ENCODE assay signal across 11 cellular contexts in the genomic region with DNA sequence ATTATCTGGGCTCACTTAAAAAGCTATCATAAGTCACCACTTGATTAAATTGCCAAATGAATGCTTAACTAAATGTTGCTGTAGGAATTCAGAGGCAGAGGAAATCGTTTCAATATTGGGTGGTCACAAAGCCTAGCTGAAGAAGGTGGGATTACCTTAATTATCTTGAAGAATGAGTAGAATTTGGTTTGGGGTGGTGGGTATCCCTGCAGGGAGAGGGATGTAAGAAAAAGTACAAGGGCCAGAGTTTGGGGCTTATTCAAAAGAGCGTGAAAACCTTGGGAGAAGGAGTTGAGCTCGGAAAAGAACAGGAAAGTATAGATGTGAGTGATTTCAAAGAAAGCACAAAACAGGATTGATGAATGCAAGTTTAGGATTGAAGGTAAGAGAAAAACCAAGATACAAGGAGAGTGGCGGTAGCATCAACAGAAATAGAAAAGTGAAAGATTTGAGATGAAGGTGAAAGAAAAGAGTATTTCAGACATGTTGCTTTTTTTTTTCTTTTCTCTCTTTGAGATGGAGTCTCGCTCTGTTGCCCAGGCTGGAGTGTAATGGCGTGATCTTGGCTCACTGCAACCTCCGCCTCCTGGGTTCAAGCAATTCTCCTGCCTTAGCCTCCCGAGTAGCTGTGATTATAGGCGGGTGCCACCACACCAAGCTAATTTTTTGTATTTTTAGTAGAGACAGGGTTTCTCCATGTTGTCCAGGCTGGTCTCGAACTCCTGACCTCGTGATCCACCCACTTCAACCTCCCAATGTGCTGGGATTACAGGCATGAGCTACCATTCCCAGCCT. TPM values are rescaled to one million over a fixed set of nuclear protein-coding genes. Genes with fewer than 3 reads are reported as not detected.
DNase-seq lines count a peak whose midpoint lies in the region; ATAC-seq, FAIRE-seq and TF ChIP-seq lines count a peak whose summit lies in the region.
"Had no signal": no experiment of that assay in that cellular context is flagged by ENCODE, and none has a peak within 500 bp of the region (broad histone marks: within the 10 kb centered on the region; RNA-seq: fewer than 3 reads in every experiment).

No MANE protein-coding gene starts in this region.

- H3K9me3 Mint-ChIP-seq in activated CD4-positive, alpha-beta memory T cell treated with anti-CD3 and anti-CD28 coated beads for 36 hours = no peaks in the 10 kb centered on the region

- H3K4me3 Mint-ChIP-seq in activated CD4-positive, alpha-beta memory T cell treated with anti-CD3 and anti-CD28 coated beads for 36 hours = peak overlapping the region; percentile 78

- peak overlapping the region; percentile 97; the same call in 1 of the 2 replicates for H2AFZ ChIP-seq in GM23248

- no peaks in the 10 kb centered on the region for H3K27me3 ChIP-seq in GM23248 (replicated peaks; ENCODE audit: insufficient read depth)
- no peaks in the 10 kb centered on the region for H3K27me3 ChIP-seq in iPS-18a (ENCODE audit: control insufficient read depth, insufficient read depth, low read length)
- no peaks in the 10 kb centered on the region for H3K27me3 ChIP-seq in heart left ventricle
- H3K27me3 ChIP-seq: spleen had no signal

- 89% methylated on average over 11 of the region's 11 CpGs for WGBS in A549 (ENCODE audit: missing lambda C conversion rate)
- 81 to 89% methylated on average over 11 of the region's 11 CpGs for WGBS in GM23248 (ENCODE audit: low coverage in 1 of 2, low lambda C conversion rate in 2 of 2, missing lambda C conversion rate in 2 of 2), 2 experiments
- 89 to 93% (median 90%) methylated on average over 11 of the region's 11 CpGs for WGBS in heart left ventricle, 4 donors

- TF ChIP-seq POLR2A in A549 (IDR thresholded peaks at IDR 0.05; ENCODE audit: low read length) (no peak), heart left ventricle (IDR thresholded peaks at IDR 0.05) (no peak)

- CTCF ChIA-PET in A549 (lab: Yijun Ruan, JAX) = interaction anchor here (0.8 to 1.8 kb wide), 3 partner anchors 14 to 563 kb away, joined by 3 to 4 read pairs (median 4); no protein-coding TSS in a partner anchor
- CTCF ChIA-PET in activated CD4-positive, alpha-beta memory T cell treated with anti-CD3 and anti-CD28 coated beads for 36 hours (lab: Charles Lee) = interaction anchor here (1.2 to 3.3 kb wide), 2 partner anchors 11 to 13 kb away, joined by 3 to 22 read pairs; no protein-coding TSS in a partner anchor

- peaks cover 23% of the 10 kb centered on the region for H3K4me1 Mint-ChIP-seq in activated CD4-positive, alpha-beta memory T cell treated with anti-CD3 and anti-CD28 coated beads for 36 hours (ENCODE audit: low read depth)

- in situ Hi-C loops in GM23248 (cut with MboI) = no loop called here

- no peaks in the 10 kb centered on the region for H4K20me1 ChIP-seq in GM23248 (ENCODE audit: insufficient read depth)

- intact Hi-C loops in activated CD4-positive, alpha-beta memory T cell treated with anti-CD3 and anti-CD28 coated beads for 36 hours (cut with micrococcal nuclease) = loop anchor here (2.0 to 5.0 kb wide), 3 partner anchors 541 to 845 kb away; a partner anchor contains a TSS
- intact Hi-C loops in heart left ventricle (cut with DNase I) = loop anchor here in 1 of 10 donors (10.0 kb wide), 2 partner anchors 497 to 953 kb away; a partner anchor contains a TSS

- H3K4me1 ChIP-seq in A549 (peaks cover 4% of the 10 kb centered on the region; the same call in 1 of the 3 replicates), GM23248 (ENCODE audit: insufficient read depth) (peaks cover 5% of the 10 kb centered on the region; the same call in 1 of the 2 replicates), iPS-18a (ENCODE audit: control insufficient read depth, low read depth, low read length) (peaks cover 6% of the 10 kb centered on the region), heart left ventricle (peaks cover 0 to 14% (median 8%) of the 10 kb centered on the region in 12 donors)

- H3K9me3 ChIP-seq in A549 (no peaks in the 10 kb centered on the region), GM23248 (ENCODE audit: low read depth) (no peaks in the 10 kb centered on the region), iPS-18a (ENCODE audit: control insufficient read depth, low read depth, low read length) (no peaks in the 10 kb centered on the region), heart left ventricle (no peaks in the 10 kb centered on the region)
- H3K9me3 ChIP-seq: spleen had no signal

- FAIRE-seq in A549 (lab: Jason Lieb, UNC) = no peak

- TF ChIP-seq RAD21 in A549 (conservative IDR thresholded peaks at IDR 0.05 in 1 of 2, IDR thresholded peaks at IDR 0.05 in 1 of 2) = no peak

- H3K79me2 ChIP-seq in GM23248 (ENCODE audit: insufficient read depth) = peaks cover 14% of the 10 kb centered on the region

- H3K9me2 ChIP-seq in GM23248 (ENCODE audit: insufficient read depth) = no peaks in the 10 kb centered on the region

- no peak overlapping the region for H3K27ac Mint-ChIP-seq in activated CD4-positive, alpha-beta memory T cell treated with anti-CD3 and anti-CD28 coated beads for 36 hours

- POLR2A ChIA-PET in A549 (lab: Yijun Ruan, JAX) = no interaction called here
- POLR2A ChIA-PET in activated CD4-positive, alpha-beta memory T cell treated with anti-CD3 and anti-CD28 coated beads for 36 hours (lab: Charles Lee) = no interaction called here

- H3K4me3 ChIP-seq in A549 (no peak overlapping the region; the same call in 2 of the 3 replicates), GM23248 (peak overlapping the region; percentile 93), iPS-18a (ENCODE audit: low read length) (peak overlapping the region; percentile 85), heart left ventricle (peak overlapping the region in 3 of 12 donors; percentile 71 to 81 (median 81))

- ATAC-seq in A549 (no peak), heart left ventricle (no peak)

- TF ChIP-seq CTCF in A549 (IDR thresholded peaks at IDR 0.05) = no peak
- TF ChIP-seq CTCF in heart left ventricle (IDR thresholded peaks at IDR 0.05) = no peak

- H3K9ac ChIP-seq in GM23248 = no peak overlapping the region; the same call in 1 of the 2 replicates
- H3K9ac ChIP-seq in iPS-18a (ENCODE audit: low read length) = peak overlapping the region; percentile 66

- no peak for DNase-seq in A549 (ENCODE audit: low read depth in 1 of 2, low spot score in 1 of 2)
- no peak for DNase-seq in GM23248
- no peak for DNase-seq in activated CD4-positive, alpha-beta memory T cell treated with anti-CD3 and anti-CD28 coated beads for 36 hours
- DNase-seq in hypothalamus (lab: John Stamatoyannopoulos, UW) = no peak
- DNase-seq in occipital lobe (lab: John Stamatoyannopoulos, UW) = no peak
- no peak for DNase-seq in heart left ventricle
- DNase-seq in HuH-7.5 (ENCODE audit: low spot score) = no peak
- DNase-seq: cerebellar nuclear complex, DMS153, spleen had no signal

- H3K36me3 Mint-ChIP-seq in activated CD4-positive, alpha-beta memory T cell treated with anti-CD3 and anti-CD28 coated beads for 36 hours = peaks cover 8% of the 10 kb centered on the region

- H3K27ac ChIP-seq in A549 (peak overlapping the region in 1 of 2 experiments; percentile 95; a peak in 2 of 6 replicates), GM23248 (no peak overlapping the region), iPS-18a (ENCODE audit: low read length) (no peak overlapping the region), heart left ventricle (no peak overlapping the region)

- no peaks in the 10 kb centered on the region for H3K27me3 Mint-ChIP-seq in activated CD4-positive, alpha-beta memory T cell treated with anti-CD3 and anti-CD28 coated beads for 36 hours

- H3K4me2 ChIP-seq in A549 = peak overlapping the region; percentile 84
- H3K4me2 ChIP-seq in GM23248 (ENCODE audit: unreplicated experiment) = peak overlapping the region; percentile 86

- H3K36me3 ChIP-seq in GM23248 (ENCODE audit: low read depth) = peaks cover 4% of the 10 kb centered on the region; the same call in 1 of the 2 replicates
- peaks cover under 1% of the 10 kb centered on the region for H3K36me3 ChIP-seq in iPS-18a (ENCODE audit: control insufficient read depth, low read depth, low read length)
- peaks cover 0 to 17% (median 11%) of the 10 kb centered on the region in 9 donors for H3K36me3 ChIP-seq in heart left ventricle

- H3F3A ChIP-seq in GM23248 (ENCODE audit: insufficient read depth) = peaks cover 9% of the 10 kb centered on the region

- TF ChIP-seq EP300 in A549 (IDR thresholded peaks at IDR 0.05) = no peak

TF ChIP-seq in A549, 52 proteins besides CTCF, POLR2A, EP300 and RAD21:
- TF ChIP-seq SMC3 (IDR thresholded peaks at IDR 0.05) (no peak), POLR2AphosphoS2 (conservative IDR thresholded peaks at IDR 0.05; ENCODE audit: low read length) (no peak), RCOR1 (IDR thresholded peaks at IDR 0.05; ENCODE audit: low read depth, low read length) (no peak), FOXS1 (CRISPR knock-in tag; IDR thresholded peaks at IDR 0.05) (no peak), MAZ (IDR thresholded peaks at IDR 0.05; ENCODE audit: borderline replicate concordance, low read depth, low read length) (no peak)

RNA-seq across cellular contexts. Expression of a gene that starts 1.7 kb away (rescaled TPM):
- polyA plus RNA-seq in A549 (2011; rRNA removed) (11.0 and 17.0 TPM in 2 replicates), A549 (2017; fragmentation: RNase III; extraction: RNeasy Plus Mini Kit Qiagen cat#74134 plus additional on column Dnase treatment) (18.1 to 20.8 TPM (median 20.0 TPM) in 3 replicates), GM23248 (2016; fragmentation: Nextera tagmentation; extraction: Ambion mirVana) (9.5 and 9.9 TPM in 2 replicates), heart left ventricle (10 to 100 TPM in 1 of 2 donors, 1 to 10 TPM in 1; 3.4 to 11.1 TPM)
- polyA plus RNA-seq in A549 (2012; cell fraction: cytosol; rRNA removed) = 4.9 and 5.0 TPM in 2 replicates
- 2.1 and 4.1 TPM in 2 replicates for polyA plus RNA-seq in A549 (2012; cell fraction: nucleus; rRNA removed)
- 2.3 and 3.7 TPM in 2 replicates for polyA minus RNA-seq in A549 (2011; rRNA and poly(A)+ RNA removed)
- 5.6 and 6.6 TPM in 2 replicates for total RNA-seq in GM23248 (2014; rRNA removed; shearing (Covaris generic))
- 1 to 10 TPM; 5.6 to 6.1 TPM for total RNA-seq in activated CD4-positive, alpha-beta memory T cell treated with anti-CD3 and anti-CD28 coated beads for 36 hours
- total RNA-seq in occipital lobe (19.0 TPM), heart left ventricle (10 to 100 TPM in 5 of 9 donors, 1 to 10 TPM in 4; 5.3 to 14.8 (median 11.2) TPM)

RNA-seq across cellular contexts. Expression of a gene that starts 18.8 kb away (rescaled TPM):
- 17.1 and 17.7 TPM in 2 replicates for polyA plus RNA-seq in A549 (2011; rRNA removed)
- polyA plus RNA-seq in A549 (2012; cell fraction: cytosol; rRNA removed) = 2.4 and 2.8 TPM in 2 replicates
- 4.7 and 7.7 TPM in 2 replicates for polyA plus RNA-seq in A549 (2012; cell fraction: nucleus; rRNA removed)
- polyA plus RNA-seq in A549 (2017; fragmentation: RNase III; extraction: RNeasy Plus Mini Kit Qiagen cat#74134 plus additional on column Dnase treatment) = 7.1 to 8.2 TPM (median 8.0 TPM) in 3 replicates
- polyA minus RNA-seq in A549 (2011; rRNA and poly(A)+ RNA removed) = 27.5 and 35.4 TPM in 2 replicates
- total RNA-seq in GM23248 (2014; rRNA removed; shearing (Covaris generic)) = 15.3 and 22.2 TPM in 2 replicates
- 7.5 and 9.5 TPM in 2 replicates for polyA plus RNA-seq in GM23248 (2016; fragmentation: Nextera tagmentation; extraction: Ambion mirVana)
- total RNA-seq in activated CD4-positive, alpha-beta memory T cell treated with anti-CD3 and anti-CD28 coated beads for 36 hours = 10 to 100 TPM; 23.0 to 26.7 TPM
- 211 TPM for total RNA-seq in occipital lobe
- 10 to 100 TPM; 26.0 to 43.0 (median 33.3) TPM for total RNA-seq in heart left ventricle
- 10 to 100 TPM in 1 of 2 donors, 1 to 10 TPM in 1; 9.9 to 11.7 TPM for polyA plus RNA-seq in heart left ventricle
